In the genomic region with DNA sequence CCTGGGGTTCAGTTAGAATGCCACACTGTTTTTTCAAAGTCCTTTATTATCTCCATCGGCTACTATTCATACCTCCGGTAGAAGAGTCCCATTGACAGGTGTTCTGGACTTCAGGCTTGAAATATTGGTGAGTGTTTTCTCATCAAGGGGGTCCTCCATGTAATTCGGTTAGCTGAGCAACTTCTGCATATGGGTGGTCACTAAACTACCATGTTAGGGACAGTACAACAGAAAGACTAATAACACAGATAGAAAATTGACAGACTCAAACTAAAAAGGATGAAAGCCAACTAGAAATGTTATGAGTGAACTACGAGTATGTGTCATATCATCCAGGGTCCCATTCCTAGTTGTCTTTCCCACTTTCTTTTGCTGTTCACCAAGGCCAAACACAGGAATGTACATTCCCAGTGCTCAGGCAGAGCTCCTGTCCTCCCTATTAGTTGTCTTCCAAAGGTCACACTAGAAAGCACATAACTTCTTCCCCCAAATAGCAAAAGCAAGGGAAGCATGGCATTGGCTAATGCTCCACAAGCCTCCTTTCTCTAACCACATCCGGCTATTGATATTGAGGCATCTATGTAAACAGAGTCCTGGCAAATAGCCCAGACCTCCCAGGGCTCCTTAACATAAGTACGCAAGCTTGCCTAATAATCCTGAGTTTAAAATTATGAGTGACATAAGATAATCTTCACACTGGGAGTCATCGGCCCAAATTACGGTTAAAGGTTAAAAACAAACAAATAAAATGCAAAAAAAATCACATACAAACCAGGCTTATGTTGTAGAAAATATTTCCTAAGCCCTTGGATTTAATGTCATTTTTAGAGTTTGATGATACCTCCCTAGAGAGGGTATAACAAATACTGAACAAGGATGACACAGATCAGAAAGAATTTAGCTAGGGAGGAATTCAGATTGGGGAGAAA, we compare ENCODE assay signal across 1 cellular context.
TF ChIP-seq lines count a peak whose summit lies in the region.

No MANE protein-coding gene starts in this region.

TF ChIP-seq in HepG2, 621 proteins besides CTCF, POLR2A, EP300 and RAD21 (continued from another document and continues in another):
- TF ChIP-seq, protein P1, sequence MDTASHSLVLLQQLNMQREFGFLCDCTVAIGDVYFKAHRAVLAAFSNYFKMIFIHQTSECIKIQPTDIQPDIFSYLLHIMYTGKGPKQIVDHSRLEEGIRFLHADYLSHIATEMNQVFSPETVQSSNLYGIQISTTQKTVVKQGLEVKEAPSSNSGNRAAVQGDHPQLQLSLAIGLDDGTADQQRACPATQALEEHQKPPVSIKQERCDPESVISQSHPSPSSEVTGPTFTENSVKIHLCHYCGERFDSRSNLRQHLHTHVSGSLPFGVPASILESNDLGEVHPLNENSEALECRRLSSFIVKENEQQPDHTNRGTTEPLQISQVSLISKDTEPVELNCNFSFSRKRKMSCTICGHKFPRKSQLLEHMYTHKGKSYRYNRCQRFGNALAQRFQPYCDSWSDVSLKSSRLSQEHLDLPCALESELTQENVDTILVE (CRISPR knock-in tag; IDR thresholded peaks at IDR 0.05) = peak; percentile 91
- no peak for TF ChIP-seq ZNF777 (CRISPR knock-in tag; IDR thresholded peaks at IDR 0.05)
- peak; percentile 89 for TF ChIP-seq ZMYM2 (CRISPR knock-in tag; IDR thresholded peaks at IDR 0.05)
- peak; percentile 96 for TF ChIP-seq FOXK1 (CRISPR knock-in tag; IDR thresholded peaks at IDR 0.05; ENCODE audit: borderline replicate concordance, low read depth)
- no peak for TF ChIP-seq POLR2AphosphoS5 (IDR thresholded peaks at IDR 0.05; ENCODE audit: low read depth, low read length)
- 0 out of 2 replicates have a peak, but pooled peaks have one; percentile 31 for TF ChIP-seq KAT7 (CRISPR knock-in tag; IDR thresholded peaks at IDR 0.05; ENCODE audit: borderline replicate concordance)
- TF ChIP-seq, protein P2, sequence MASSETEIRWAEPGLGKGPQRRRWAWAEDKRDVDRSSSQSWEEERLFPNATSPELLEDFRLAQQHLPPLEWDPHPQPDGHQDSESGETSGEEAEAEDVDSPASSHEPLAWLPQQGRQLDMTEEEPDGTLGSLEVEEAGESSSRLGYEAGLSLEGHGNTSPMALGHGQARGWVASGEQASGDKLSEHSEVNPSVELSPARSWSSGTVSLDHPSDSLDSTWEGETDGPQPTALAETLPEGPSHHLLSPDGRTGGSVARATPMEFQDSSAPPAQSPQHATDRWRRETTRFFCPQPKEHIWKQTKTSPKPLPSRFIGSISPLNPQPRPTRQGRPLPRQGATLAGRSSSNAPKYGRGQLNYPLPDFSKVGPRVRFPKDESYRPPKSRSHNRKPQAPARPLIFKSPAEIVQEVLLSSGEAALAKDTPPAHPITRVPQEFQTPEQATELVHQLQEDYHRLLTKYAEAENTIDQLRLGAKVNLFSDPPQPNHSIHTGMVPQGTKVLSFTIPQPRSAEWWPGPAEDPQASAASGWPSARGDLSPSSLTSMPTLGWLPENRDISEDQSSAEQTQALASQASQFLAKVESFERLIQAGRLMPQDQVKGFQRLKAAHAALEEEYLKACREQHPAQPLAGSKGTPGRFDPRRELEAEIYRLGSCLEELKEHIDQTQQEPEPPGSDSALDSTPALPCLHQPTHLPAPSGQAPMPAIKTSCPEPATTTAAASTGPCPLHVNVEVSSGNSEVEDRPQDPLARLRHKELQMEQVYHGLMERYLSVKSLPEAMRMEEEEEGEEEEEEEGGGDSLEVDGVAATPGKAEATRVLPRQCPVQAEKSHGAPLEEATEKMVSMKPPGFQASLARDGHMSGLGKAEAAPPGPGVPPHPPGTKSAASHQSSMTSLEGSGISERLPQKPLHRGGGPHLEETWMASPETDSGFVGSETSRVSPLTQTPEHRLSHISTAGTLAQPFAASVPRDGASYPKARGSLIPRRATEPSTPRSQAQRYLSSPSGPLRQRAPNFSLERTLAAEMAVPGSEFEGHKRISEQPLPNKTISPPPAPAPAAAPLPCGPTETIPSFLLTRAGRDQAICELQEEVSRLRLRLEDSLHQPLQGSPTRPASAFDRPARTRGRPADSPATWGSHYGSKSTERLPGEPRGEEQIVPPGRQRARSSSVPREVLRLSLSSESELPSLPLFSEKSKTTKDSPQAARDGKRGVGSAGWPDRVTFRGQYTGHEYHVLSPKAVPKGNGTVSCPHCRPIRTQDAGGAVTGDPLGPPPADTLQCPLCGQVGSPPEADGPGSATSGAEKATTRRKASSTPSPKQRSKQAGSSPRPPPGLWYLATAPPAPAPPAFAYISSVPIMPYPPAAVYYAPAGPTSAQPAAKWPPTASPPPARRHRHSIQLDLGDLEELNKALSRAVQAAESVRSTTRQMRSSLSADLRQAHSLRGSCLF (CRISPR knock-in tag; IDR thresholded peaks at IDR 0.05; ENCODE audit: borderline replicate concordance) = no peak
- TF ChIP-seq, protein P3, sequence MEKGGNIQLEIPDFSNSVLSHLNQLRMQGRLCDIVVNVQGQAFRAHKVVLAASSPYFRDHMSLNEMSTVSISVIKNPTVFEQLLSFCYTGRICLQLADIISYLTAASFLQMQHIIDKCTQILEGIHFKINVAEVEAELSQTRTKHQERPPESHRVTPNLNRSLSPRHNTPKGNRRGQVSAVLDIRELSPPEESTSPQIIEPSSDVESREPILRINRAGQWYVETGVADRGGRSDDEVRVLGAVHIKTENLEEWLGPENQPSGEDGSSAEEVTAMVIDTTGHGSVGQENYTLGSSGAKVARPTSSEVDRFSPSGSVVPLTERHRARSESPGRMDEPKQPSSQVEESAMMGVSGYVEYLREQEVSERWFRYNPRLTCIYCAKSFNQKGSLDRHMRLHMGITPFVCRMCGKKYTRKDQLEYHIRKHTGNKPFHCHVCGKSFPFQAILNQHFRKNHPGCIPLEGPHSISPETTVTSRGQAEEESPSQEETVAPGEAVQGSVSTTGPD (CRISPR knock-in tag; IDR thresholded peaks at IDR 0.05) = no peak; the same call in 1 of the 2 replicates
- TF ChIP-seq JUND (CRISPR knock-in tag; IDR thresholded peaks at IDR 0.05) = no peak
- TF ChIP-seq, protein P4, sequence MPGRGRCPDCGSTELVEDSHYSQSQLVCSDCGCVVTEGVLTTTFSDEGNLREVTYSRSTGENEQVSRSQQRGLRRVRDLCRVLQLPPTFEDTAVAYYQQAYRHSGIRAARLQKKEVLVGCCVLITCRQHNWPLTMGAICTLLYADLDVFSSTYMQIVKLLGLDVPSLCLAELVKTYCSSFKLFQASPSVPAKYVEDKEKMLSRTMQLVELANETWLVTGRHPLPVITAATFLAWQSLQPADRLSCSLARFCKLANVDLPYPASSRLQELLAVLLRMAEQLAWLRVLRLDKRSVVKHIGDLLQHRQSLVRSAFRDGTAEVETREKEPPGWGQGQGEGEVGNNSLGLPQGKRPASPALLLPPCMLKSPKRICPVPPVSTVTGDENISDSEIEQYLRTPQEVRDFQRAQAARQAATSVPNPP (CRISPR knock-in tag; IDR thresholded peaks at IDR 0.05) = 0 out of 2 replicates have a peak, but pooled peaks have one; percentile 51
- TF ChIP-seq ZNF564 (CRISPR knock-in tag; IDR thresholded peaks at IDR 0.05) = no peak
- TF ChIP-seq ZSCAN9 (CRISPR knock-in tag; IDR thresholded peaks at IDR 0.05; ENCODE audit: borderline replicate concordance) = peak; percentile 89; the same call in 1 of the 2 replicates
- TF ChIP-seq SRSF9 (IDR thresholded peaks at IDR 0.05; ENCODE audit: borderline replicate concordance, insufficient read depth, low read depth, low read length, poor library complexity, severe bottlenecking) = no peak
- peak; percentile 72; the same call in 1 of the 2 replicates for TF ChIP-seq JUN (CRISPR knock-in tag; IDR thresholded peaks at IDR 0.05)
- TF ChIP-seq HDAC2 (CRISPR knock-in tag; IDR thresholded peaks at IDR 0.05) = peak; percentile 99
- peak; percentile 77 for TF ChIP-seq XRCC5 (optimal IDR thresholded peaks at IDR 0.05; ENCODE audit: low read length)
- TF ChIP-seq, protein P5, sequence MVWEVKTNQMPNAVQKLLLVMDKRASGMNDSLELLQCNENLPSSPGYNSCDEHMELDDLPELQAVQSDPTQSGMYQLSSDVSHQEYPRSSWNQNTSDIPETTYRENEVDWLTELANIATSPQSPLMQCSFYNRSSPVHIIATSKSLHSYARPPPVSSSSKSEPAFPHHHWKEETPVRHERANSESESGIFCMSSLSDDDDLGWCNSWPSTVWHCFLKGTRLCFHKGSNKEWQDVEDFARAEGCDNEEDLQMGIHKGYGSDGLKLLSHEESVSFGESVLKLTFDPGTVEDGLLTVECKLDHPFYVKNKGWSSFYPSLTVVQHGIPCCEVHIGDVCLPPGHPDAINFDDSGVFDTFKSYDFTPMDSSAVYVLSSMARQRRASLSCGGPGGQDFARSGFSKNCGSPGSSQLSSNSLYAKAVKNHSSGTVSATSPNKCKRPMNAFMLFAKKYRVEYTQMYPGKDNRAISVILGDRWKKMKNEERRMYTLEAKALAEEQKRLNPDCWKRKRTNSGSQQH (CRISPR knock-in tag; IDR thresholded peaks at IDR 0.05; ENCODE audit: low read depth) = 0 out of 2 replicates have a peak, but pooled peaks have one; percentile 58
- TF ChIP-seq, protein P6, sequence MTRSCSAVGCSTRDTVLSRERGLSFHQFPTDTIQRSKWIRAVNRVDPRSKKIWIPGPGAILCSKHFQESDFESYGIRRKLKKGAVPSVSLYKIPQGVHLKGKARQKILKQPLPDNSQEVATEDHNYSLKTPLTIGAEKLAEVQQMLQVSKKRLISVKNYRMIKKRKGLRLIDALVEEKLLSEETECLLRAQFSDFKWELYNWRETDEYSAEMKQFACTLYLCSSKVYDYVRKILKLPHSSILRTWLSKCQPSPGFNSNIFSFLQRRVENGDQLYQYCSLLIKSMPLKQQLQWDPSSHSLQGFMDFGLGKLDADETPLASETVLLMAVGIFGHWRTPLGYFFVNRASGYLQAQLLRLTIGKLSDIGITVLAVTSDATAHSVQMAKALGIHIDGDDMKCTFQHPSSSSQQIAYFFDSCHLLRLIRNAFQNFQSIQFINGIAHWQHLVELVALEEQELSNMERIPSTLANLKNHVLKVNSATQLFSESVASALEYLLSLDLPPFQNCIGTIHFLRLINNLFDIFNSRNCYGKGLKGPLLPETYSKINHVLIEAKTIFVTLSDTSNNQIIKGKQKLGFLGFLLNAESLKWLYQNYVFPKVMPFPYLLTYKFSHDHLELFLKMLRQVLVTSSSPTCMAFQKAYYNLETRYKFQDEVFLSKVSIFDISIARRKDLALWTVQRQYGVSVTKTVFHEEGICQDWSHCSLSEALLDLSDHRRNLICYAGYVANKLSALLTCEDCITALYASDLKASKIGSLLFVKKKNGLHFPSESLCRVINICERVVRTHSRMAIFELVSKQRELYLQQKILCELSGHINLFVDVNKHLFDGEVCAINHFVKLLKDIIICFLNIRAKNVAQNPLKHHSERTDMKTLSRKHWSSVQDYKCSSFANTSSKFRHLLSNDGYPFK (CRISPR knock-in tag; IDR thresholded peaks at IDR 0.05; ENCODE audit: borderline replicate concordance) = no peak
- TF ChIP-seq ZFP90 (CRISPR knock-in tag; IDR thresholded peaks at IDR 0.05; ENCODE audit: borderline replicate concordance) = no peak
- TF ChIP-seq ZNF234 (CRISPR knock-in tag; conservative IDR thresholded peaks at IDR 0.05) = no peak
- TF ChIP-seq IRF2 (CRISPR knock-in tag; IDR thresholded peaks at IDR 0.05) = peak; percentile 97
- peak; percentile 99 for TF ChIP-seq RCOR2 (CRISPR knock-in tag; IDR thresholded peaks at IDR 0.05)
- TF ChIP-seq AGO1 (IDR thresholded peaks at IDR 0.05; ENCODE audit: low read depth, low read length, poor library complexity, severe bottlenecking) = no peak
- TF ChIP-seq, protein P7, sequence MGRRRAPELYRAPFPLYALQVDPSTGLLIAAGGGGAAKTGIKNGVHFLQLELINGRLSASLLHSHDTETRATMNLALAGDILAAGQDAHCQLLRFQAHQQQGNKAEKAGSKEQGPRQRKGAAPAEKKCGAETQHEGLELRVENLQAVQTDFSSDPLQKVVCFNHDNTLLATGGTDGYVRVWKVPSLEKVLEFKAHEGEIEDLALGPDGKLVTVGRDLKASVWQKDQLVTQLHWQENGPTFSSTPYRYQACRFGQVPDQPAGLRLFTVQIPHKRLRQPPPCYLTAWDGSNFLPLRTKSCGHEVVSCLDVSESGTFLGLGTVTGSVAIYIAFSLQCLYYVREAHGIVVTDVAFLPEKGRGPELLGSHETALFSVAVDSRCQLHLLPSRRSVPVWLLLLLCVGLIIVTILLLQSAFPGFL (CRISPR knock-in tag; IDR thresholded peaks at IDR 0.05) = no peak
- TF ChIP-seq, protein P8, sequence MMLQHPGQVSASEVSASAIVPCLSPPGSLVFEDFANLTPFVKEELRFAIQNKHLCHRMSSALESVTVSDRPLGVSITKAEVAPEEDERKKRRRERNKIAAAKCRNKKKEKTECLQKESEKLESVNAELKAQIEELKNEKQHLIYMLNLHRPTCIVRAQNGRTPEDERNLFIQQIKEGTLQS (CRISPR knock-in tag; IDR thresholded peaks at IDR 0.05) = no peak
- no peak; the same call in 1 of the 2 replicates for TF ChIP-seq JUNB (CRISPR knock-in tag; IDR thresholded peaks at IDR 0.05; ENCODE audit: borderline replicate concordance)
- TF ChIP-seq HOXA7 (CRISPR knock-in tag; IDR thresholded peaks at IDR 0.05) = no peak
- TF ChIP-seq, protein P9, sequence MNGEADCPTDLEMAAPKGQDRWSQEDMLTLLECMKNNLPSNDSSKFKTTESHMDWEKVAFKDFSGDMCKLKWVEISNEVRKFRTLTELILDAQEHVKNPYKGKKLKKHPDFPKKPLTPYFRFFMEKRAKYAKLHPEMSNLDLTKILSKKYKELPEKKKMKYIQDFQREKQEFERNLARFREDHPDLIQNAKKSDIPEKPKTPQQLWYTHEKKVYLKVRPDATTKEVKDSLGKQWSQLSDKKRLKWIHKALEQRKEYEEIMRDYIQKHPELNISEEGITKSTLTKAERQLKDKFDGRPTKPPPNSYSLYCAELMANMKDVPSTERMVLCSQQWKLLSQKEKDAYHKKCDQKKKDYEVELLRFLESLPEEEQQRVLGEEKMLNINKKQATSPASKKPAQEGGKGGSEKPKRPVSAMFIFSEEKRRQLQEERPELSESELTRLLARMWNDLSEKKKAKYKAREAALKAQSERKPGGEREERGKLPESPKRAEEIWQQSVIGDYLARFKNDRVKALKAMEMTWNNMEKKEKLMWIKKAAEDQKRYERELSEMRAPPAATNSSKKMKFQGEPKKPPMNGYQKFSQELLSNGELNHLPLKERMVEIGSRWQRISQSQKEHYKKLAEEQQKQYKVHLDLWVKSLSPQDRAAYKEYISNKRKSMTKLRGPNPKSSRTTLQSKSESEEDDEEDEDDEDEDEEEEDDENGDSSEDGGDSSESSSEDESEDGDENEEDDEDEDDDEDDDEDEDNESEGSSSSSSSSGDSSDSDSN (CRISPR knock-in tag; IDR thresholded peaks at IDR 0.05) = no peak
- TF ChIP-seq, protein P10, sequence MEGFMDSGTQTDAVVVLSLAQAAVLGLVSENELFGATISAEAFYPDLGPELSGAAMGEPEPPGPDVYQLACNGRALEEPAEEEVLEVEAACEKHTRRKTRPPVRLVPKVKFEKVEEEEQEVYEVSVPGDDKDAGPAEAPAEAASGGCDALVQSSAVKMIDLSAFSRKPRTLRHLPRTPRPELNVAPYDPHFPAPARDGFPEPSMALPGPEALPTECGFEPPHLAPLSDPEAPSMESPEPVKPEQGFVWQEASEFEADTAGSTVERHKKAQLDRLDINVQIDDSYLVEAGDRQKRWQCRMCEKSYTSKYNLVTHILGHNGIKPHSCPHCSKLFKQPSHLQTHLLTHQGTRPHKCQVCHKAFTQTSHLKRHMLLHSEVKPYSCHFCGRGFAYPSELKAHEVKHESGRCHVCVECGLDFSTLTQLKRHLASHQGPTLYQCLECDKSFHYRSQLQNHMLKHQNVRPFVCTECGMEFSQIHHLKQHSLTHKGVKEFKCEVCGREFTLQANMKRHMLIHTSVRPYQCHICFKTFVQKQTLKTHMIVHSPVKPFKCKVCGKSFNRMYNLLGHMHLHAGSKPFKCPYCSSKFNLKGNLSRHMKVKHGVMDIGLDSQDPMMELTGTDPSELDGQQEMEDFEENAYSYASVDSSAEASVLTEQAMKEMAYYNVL (CRISPR knock-in tag; IDR thresholded peaks at IDR 0.05; ENCODE audit: borderline replicate concordance) = peak; percentile 98
